In the genomic region with DNA sequence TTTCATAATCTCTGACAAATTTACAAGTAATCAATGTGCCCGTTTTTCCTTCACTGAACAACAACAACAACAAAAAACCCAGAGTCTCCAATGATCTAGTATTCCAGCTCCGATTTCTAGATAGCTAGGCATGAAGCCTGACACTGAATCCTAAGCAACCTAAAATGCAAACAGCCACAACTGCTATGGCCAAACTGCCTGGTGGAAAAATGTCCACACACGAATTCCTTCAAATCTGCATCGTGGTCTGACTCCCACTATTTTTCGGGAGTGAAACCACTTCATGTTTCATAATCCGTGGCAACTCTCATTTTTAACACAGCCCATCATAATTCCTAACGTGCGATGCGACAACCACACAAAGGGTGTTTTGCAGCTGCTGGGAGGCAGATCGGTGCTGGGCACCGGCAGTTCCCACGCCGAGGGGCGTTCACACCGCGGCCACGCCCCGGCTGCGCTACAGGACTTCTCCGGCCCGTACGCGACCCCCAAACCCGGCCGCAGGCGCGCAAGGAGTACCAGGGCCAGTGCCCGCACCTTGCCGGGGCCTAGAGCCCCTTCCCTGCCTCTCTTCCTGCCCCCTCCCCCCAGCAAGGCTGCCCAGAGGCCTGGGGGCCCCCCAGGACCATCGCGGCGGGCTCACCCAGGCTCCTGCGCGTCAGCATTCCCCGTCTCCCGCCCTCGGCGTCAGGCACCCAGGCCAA, we compare ENCODE assay signal across 8 cellular contexts. TPM values are rescaled to one million over a fixed set of nuclear protein-coding genes. Genes with fewer than 3 reads are reported as not detected.
DNase-seq lines count a peak whose midpoint lies in the region; ATAC-seq, FAIRE-seq and TF ChIP-seq lines count a peak whose summit lies in the region.

No MANE protein-coding gene starts in this region.

- H4K8ac ChIP-seq in trophoblast cell (ENCODE audit: low read depth, low read length) = peak overlapping the region; percentile 90

- H3K9me3 ChIP-seq in DOHH2 (ENCODE audit: control insufficient read depth, insufficient read depth, low read length) (no peaks in the 10 kb centered on the region), heart right ventricle (no peaks in the 10 kb centered on the region), trophoblast cell (ENCODE audit: insufficient read depth, low read depth, low read length) (no peaks in the 10 kb centered on the region)

- intact Hi-C loops in heart right ventricle (cut with DNase I) = no loop called here

- no peak for TF ChIP-seq CTCF in DOHH2 (IDR thresholded peaks at IDR 0.05; ENCODE audit: low read depth, low read length, poor library complexity, severe bottlenecking)
- no peak for TF ChIP-seq CTCF in HL-60 (IDR thresholded peaks at IDR 0.05; ENCODE audit: insufficient read depth, low read length)
- no peak for TF ChIP-seq CTCF in heart right ventricle (IDR thresholded peaks at IDR 0.05)

- H3K23ac ChIP-seq in trophoblast cell (ENCODE audit: low read length) = no peak overlapping the region

- ATAC-seq in GM19467 (IDR thresholded peaks at IDR 0.05; ENCODE audit: unreplicated experiment) (peak; percentile 28), heart right ventricle (peak; percentile 32 to 82 (median 70))

- peak overlapping the region; percentile 96 for H3K18ac ChIP-seq in trophoblast cell (ENCODE audit: low read length)

- no peak for FAIRE-seq in RCC 7860 (lab: Jason Lieb, UNC)

- 1% methylated on average over 36 to 38 of the region's 38 CpGs for WGBS in heart right ventricle, 2 donors
- no CpG with 5 or more reads among the region's 38 CpGs for WGBS in trophoblast cell (ENCODE audit: extremely low coverage, insufficient coverage, insufficient read length)

- peak overlapping the region; percentile 23 for H2BK5ac ChIP-seq in trophoblast cell (ENCODE audit: low read depth, low read length, poor library complexity)

- H3K36me3 ChIP-seq in DOHH2 (ENCODE audit: control insufficient read depth, low read length) = peaks cover 7% of the 10 kb centered on the region
- peaks cover 0 to 11% (median under 1%) of the 10 kb centered on the region in 9 donors for H3K36me3 ChIP-seq in heart right ventricle
- H3K36me3 ChIP-seq in trophoblast cell (ENCODE audit: control insufficient read depth in 1 of 2, insufficient read depth in 2 of 2, low read length in 2 of 2) = peaks cover 0 to 2% of the 10 kb centered on the region in 2 experiments

- H3K9ac ChIP-seq in trophoblast cell (ENCODE audit: low read length) = peak overlapping the region; percentile 91

- DNase-seq in HL-60 (ENCODE audit: low read depth in 1 of 2, low spot score in 1 of 2) (peak; percentile 29 to 48), RCC 7860 (ENCODE audit: low spot score) (peak; percentile 38), amniotic epithelial cell (ENCODE audit: low read depth) (peak; percentile 96), heart right ventricle (peak; percentile 20 to 57), trophoblast cell (peak; percentile 44 to 66), NCI-H2029 treated with DMSO at 0.1 percent for 48 hours (lab: John Stamatoyannopoulos, UW) (no peak)

- peak overlapping the region; percentile 93 for H3K4me3 ChIP-seq in DOHH2 (ENCODE audit: low read length)
- H3K4me3 ChIP-seq in HL-60 (replicated peaks; ENCODE audit: insufficient read depth, low read length) = peak overlapping the region; percentile 99
- peak overlapping the region; percentile 91 to 100 (median 99) for H3K4me3 ChIP-seq in heart right ventricle
- peak overlapping the region; percentile 91 for H3K4me3 ChIP-seq in trophoblast cell (ENCODE audit: low read depth, low read length)

- peak overlapping the region; percentile 79 for H3K4me2 ChIP-seq in DOHH2 (ENCODE audit: low read length)
- H3K4me2 ChIP-seq in trophoblast cell (ENCODE audit: low read length) = peak overlapping the region; percentile 73

- H3K9me2 ChIP-seq in DOHH2 (replicated peaks; ENCODE audit: control insufficient read depth, low read length) = no peaks in the 10 kb centered on the region

- H3K4me1 ChIP-seq in DOHH2 (ENCODE audit: control insufficient read depth, low read length) = peaks cover 17% of the 10 kb centered on the region
- H3K4me1 ChIP-seq in heart right ventricle = peaks cover 0 to 20% (median 11%) of the 10 kb centered on the region in 9 donors
- H3K4me1 ChIP-seq in trophoblast cell (ENCODE audit: control insufficient read depth in 1 of 2, insufficient read depth in 2 of 2, low read length in 2 of 2) = no peaks in the 10 kb centered on the region

- peak overlapping the region; percentile 98 for H2AFZ ChIP-seq in trophoblast cell (ENCODE audit: insufficient read depth, low read length, poor library complexity)

- peak overlapping the region; percentile 94 for H4K12ac ChIP-seq in trophoblast cell (ENCODE audit: low read depth, low read length)

- H2BK120ac ChIP-seq in trophoblast cell (ENCODE audit: insufficient read depth, low read length, poor library complexity) = peak overlapping the region; percentile 59

- peaks cover 22% of the 10 kb centered on the region for H3F3A ChIP-seq in DOHH2 (ENCODE audit: control insufficient read depth, insufficient read depth)

- H3K14ac ChIP-seq in trophoblast cell (ENCODE audit: low read length) = peak overlapping the region; percentile 69

- H4K91ac ChIP-seq in trophoblast cell (ENCODE audit: low read depth, low read length) = peak overlapping the region; percentile 76

- H3K79me2 ChIP-seq in DOHH2 (ENCODE audit: control insufficient read depth, low read length) (peaks cover 35% of the 10 kb centered on the region), trophoblast cell (ENCODE audit: control insufficient read depth, insufficient read depth, low read length, poor library complexity) (peaks cover 11% of the 10 kb centered on the region)

- H3K27ac ChIP-seq in DOHH2 (ENCODE audit: low read depth, low read length) (peak overlapping the region; percentile 6; the same call in 1 of the 2 replicates), HL-60 (replicated peaks) (peak overlapping the region; percentile 91), heart right ventricle (peak overlapping the region; percentile 92 to 97 (median 96)), trophoblast cell (ENCODE audit: low read depth, low read length) (peak overlapping the region; percentile 67)

- no peak overlapping the region for H2BK12ac ChIP-seq in trophoblast cell (ENCODE audit: low read length)

- H3K27me3 ChIP-seq in DOHH2 (ENCODE audit: control insufficient read depth, low read length) (no peaks in the 10 kb centered on the region), HL-60 (ENCODE audit: insufficient read depth, poor library complexity, severe bottlenecking) (no peaks in the 10 kb centered on the region), heart right ventricle (no peaks in the 10 kb centered on the region), trophoblast cell (ENCODE audit: insufficient read depth, low read length) (no peaks in the 10 kb centered on the region)

- H3K4ac ChIP-seq in trophoblast cell (ENCODE audit: low read depth, low read length) = peak overlapping the region; percentile 46

- H2AK5ac ChIP-seq in trophoblast cell (ENCODE audit: low read length) = peak overlapping the region; percentile 95

- peaks cover 11% of the 10 kb centered on the region for H3K79me1 ChIP-seq in trophoblast cell (ENCODE audit: low read length)

- no peaks in the 10 kb centered on the region for H4K20me1 ChIP-seq in DOHH2 (ENCODE audit: control insufficient read depth, insufficient read depth, low read depth, low read length)

RNA-seq across cellular contexts. Expression of a gene that starts 0.8 kb away (rescaled TPM):
- total RNA-seq in heart right ventricle = 10 to 100 TPM in 4 of 10 donors, 1 to 10 TPM in 6; 7.3 to 11.6 (median 8.3) TPM
- 1 to 10 TPM; 2.6 to 9.7 TPM for polyA plus RNA-seq in heart right ventricle
- polyA plus RNA-seq in trophoblast cell (2013) = 9.9 and 10.1 TPM in 2 replicates

Comparison
In these comparisons a context has a peak if more than half of its experiments do, and no peak if none do; other contexts are left out.
1. H3K27ac ChIP-seq: peak in every context shown above with its lines; median percentile 96 in heart right ventricle; 91 in HL-60; 67 in trophoblast cell; 6 in DOHH2.